ENCODE assay signal across 1 cellular context in the genomic region with DNA sequence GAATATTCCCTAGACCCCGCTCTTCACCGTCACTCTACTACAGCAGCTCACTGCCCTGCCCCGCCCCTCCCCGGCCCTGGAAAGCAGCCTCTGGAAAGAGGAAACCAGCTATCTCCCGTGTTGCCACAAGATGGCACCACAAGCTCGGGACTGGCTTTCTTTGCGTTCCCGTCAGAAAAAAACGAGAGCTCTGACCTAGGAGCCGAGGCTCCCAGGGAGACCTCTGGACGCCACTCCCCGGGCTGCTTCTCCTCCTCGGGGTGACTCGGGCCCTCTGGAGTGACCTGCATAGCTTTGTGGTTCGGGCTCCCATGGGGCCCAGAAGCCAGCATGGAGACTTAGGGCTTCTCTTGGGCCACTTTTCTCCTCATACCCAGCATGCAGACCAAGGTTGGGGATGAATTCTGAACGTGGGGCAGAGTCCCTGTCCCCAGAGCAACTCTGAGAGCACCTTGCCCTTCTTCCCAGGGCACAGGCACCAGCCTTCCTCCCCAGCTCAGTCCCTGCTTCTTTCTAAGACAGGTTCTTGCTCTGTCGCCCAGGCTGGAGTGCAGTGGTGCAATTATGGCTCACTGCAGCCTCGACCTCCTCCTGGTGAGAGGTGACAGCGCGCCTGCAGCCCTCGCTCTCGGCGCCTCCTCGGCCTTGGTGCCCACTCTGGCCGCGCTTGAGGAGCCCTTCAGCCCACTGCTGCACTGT.
TF ChIP-seq lines count a peak whose summit lies in the region.

No MANE protein-coding gene starts in this region.

TF ChIP-seq in K562, 482 proteins besides CTCF, POLR2A, EP300 and RAD21:
- TF ChIP-seq ZFP36 (IDR thresholded peaks at IDR 0.05; ENCODE audit: low read depth, low read length, partially characterized antibody) (peak; percentile 10), NCOA1 (IDR thresholded peaks at IDR 0.05; ENCODE audit: low read depth) (no peak), HMG20B (CRISPR knock-in tag; IDR thresholded peaks at IDR 0.05) (no peak), RB1 (IDR thresholded peaks at IDR 0.05; ENCODE audit: low read depth) (peak; percentile 90), SMC3 (conservative IDR thresholded peaks at IDR 0.05; ENCODE audit: insufficient read depth, low read depth, low read length) (peak; percentile 87), SPI1 (IDR thresholded peaks at IDR 0.05; ENCODE audit: borderline replicate concordance, low read depth, low read length) (peak; percentile 85), ZNF384 (IDR thresholded peaks at IDR 0.05; ENCODE audit: low read depth, low read length) (peak; percentile 94), CC2D1A (IDR thresholded peaks at IDR 0.05) (peak; percentile 65; the same call in 1 of the 2 replicates), MBD2 (IDR thresholded peaks at IDR 0.05; ENCODE audit: borderline replicate concordance, low read depth) (no peak), MCM2 (IDR thresholded peaks at IDR 0.05; ENCODE audit: low read depth) (no peak), RBM25 (IDR thresholded peaks at IDR 0.05; ENCODE audit: low read depth, low read length, severe bottlenecking) (no peak), CXXC5 (CRISPR knock-in tag; IDR thresholded peaks at IDR 0.05) (0 out of 2 replicates have a peak, but pooled peaks have one; percentile 15), MYC (IDR thresholded peaks at IDR 0.05; ENCODE audit: low read depth, low read length) (no peak), MYC (CRISPR knock-in tag; IDR thresholded peaks at IDR 0.05; ENCODE audit: borderline replicate concordance, low read depth) (no peak), JUN (IDR thresholded peaks at IDR 0.05; ENCODE audit: borderline replicate concordance, low read depth, low read length) (peak; percentile 13; the same call in 1 of the 2 replicates), JUN (CRISPR knock-in tag; IDR thresholded peaks at IDR 0.05; ENCODE audit: borderline replicate concordance) (no peak), ZMIZ1 (IDR thresholded peaks at IDR 0.05; ENCODE audit: low read depth in 2 of 2, low read length in 2 of 2) (no peak), JUND (IDR thresholded peaks at IDR 0.05; ENCODE audit: borderline replicate concordance, low read depth, low read length) (peak; percentile 45; the same call in 1 of the 2 replicates), JUND (tag; IDR thresholded peaks at IDR 0.05; ENCODE audit: borderline replicate concordance, low read depth, low read length) (no peak), CHD2 (IDR thresholded peaks at IDR 0.05; ENCODE audit: low read depth, low read length) (no peak), L3MBTL2 (IDR thresholded peaks at IDR 0.05) (peak; percentile 24; the same call in 1 of the 2 replicates), MAZ (CRISPR knock-in tag; conservative IDR thresholded peaks at IDR 0.05 in 1 of 2, IDR thresholded peaks at IDR 0.05 in 1 of 2) (peak; percentile 61 to 69; a peak in 3 of 4 replicates), ZNF174 (CRISPR knock-in tag; IDR thresholded peaks at IDR 0.05) (no peak), CREM (IDR thresholded peaks at IDR 0.05; ENCODE audit: low read depth) (peak; percentile 24; the same call in 1 of the 2 replicates), ZNF778 (CRISPR knock-in tag; IDR thresholded peaks at IDR 0.05) (no peak), STAG1 (CRISPR knock-in tag; IDR thresholded peaks at IDR 0.05; ENCODE audit: borderline replicate concordance) (peak; percentile 74; the same call in 1 of the 2 replicates), ZNF212 (CRISPR knock-in tag; IDR thresholded peaks at IDR 0.05) (no peak), GABPB1 (CRISPR knock-in tag; IDR thresholded peaks at IDR 0.05) (0 out of 2 replicates have a peak, but pooled peaks have one; percentile 41), ETV5 (CRISPR knock-in tag; IDR thresholded peaks at IDR 0.05; ENCODE audit: low read depth) (0 out of 2 replicates have a peak, but pooled peaks have one; percentile 31)
- TF ChIP-seq, protein P1, sequence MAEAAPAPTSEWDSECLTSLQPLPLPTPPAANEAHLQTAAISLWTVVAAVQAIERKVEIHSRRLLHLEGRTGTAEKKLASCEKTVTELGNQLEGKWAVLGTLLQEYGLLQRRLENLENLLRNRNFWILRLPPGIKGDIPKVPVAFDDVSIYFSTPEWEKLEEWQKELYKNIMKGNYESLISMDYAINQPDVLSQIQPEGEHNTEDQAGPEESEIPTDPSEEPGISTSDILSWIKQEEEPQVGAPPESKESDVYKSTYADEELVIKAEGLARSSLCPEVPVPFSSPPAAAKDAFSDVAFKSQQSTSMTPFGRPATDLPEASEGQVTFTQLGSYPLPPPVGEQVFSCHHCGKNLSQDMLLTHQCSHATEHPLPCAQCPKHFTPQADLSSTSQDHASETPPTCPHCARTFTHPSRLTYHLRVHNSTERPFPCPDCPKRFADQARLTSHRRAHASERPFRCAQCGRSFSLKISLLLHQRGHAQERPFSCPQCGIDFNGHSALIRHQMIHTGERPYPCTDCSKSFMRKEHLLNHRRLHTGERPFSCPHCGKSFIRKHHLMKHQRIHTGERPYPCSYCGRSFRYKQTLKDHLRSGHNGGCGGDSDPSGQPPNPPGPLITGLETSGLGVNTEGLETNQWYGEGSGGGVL (CRISPR knock-in tag; IDR thresholded peaks at IDR 0.05), result no peak
- TF ChIP-seq, protein P2, sequence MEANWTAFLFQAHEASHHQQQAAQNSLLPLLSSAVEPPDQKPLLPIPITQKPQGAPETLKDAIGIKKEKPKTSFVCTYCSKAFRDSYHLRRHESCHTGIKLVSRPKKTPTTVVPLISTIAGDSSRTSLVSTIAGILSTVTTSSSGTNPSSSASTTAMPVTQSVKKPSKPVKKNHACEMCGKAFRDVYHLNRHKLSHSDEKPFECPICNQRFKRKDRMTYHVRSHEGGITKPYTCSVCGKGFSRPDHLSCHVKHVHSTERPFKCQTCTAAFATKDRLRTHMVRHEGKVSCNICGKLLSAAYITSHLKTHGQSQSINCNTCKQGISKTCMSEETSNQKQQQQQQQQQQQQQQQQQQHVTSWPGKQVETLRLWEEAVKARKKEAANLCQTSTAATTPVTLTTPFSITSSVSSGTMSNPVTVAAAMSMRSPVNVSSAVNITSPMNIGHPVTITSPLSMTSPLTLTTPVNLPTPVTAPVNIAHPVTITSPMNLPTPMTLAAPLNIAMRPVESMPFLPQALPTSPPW (CRISPR knock-in tag; IDR thresholded peaks at IDR 0.05), result peak; percentile 74
- TF ChIP-seq, protein P3, sequence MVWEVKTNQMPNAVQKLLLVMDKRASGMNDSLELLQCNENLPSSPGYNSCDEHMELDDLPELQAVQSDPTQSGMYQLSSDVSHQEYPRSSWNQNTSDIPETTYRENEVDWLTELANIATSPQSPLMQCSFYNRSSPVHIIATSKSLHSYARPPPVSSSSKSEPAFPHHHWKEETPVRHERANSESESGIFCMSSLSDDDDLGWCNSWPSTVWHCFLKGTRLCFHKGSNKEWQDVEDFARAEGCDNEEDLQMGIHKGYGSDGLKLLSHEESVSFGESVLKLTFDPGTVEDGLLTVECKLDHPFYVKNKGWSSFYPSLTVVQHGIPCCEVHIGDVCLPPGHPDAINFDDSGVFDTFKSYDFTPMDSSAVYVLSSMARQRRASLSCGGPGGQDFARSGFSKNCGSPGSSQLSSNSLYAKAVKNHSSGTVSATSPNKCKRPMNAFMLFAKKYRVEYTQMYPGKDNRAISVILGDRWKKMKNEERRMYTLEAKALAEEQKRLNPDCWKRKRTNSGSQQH (CRISPR knock-in tag; IDR thresholded peaks at IDR 0.05), result no peak
- TF ChIP-seq, protein P4, sequence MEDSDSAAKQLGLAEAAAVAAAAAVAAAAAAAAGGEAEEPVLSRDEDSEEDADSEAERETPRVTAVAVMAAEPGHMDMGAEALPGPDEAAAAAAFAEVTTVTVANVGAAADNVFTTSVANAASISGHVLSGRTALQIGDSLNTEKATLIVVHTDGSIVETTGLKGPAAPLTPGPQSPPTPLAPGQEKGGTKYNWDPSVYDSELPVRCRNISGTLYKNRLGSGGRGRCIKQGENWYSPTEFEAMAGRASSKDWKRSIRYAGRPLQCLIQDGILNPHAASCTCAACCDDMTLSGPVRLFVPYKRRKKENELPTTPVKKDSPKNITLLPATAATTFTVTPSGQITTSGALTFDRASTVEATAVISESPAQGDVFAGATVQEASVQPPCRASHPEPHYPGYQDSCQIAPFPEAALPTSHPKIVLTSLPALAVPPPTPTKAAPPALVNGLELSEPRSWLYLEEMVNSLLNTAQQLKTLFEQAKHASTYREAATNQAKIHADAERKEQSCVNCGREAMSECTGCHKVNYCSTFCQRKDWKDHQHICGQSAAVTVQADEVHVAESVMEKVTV (CRISPR knock-in tag; IDR thresholded peaks at IDR 0.05), result peak; percentile 78
TF ChIP-seq in K562: peak in this region for 17.
